In genomic region chr3:47159820-47160219, GRCh38 we compare ENCODE assay signal across 2 cellular contexts.
TF ChIP-seq lines count a peak whose summit lies in the region.

No MANE protein-coding gene starts in this region.

TF ChIP-seq in HEK293, 187 proteins besides CTCF, POLR2A, EP300 and RAD21 (continues in another document):
- TF ChIP-seq ZNF155 (tag by site-specific recombination; IDR thresholded peaks at IDR 0.05) (no peak), ZNF354C (tag by site-specific recombination; IDR thresholded peaks at IDR 0.05; ENCODE audit: borderline replicate concordance, low read depth) (no peak), GLIS1 (tag by site-specific recombination; IDR thresholded peaks at IDR 0.05) (no peak), ZNF214 (tag by site-specific recombination; IDR thresholded peaks at IDR 0.05; ENCODE audit: borderline replicate concordance) (no peak), ZNF530 (tag by site-specific recombination; IDR thresholded peaks at IDR 0.05; ENCODE audit: low read depth) (no peak), PRDM10 (tag by site-specific recombination; IDR thresholded peaks at IDR 0.05) (peak; percentile 95), OVOL3 (tag by site-specific recombination; IDR thresholded peaks at IDR 0.05) (no peak), ZNF501 (tag by site-specific recombination; IDR thresholded peaks at IDR 0.05) (no peak), PRDM2 (tag by site-specific recombination; IDR thresholded peaks at IDR 0.05; ENCODE audit: borderline replicate concordance) (no peak), ZNF654 (tag by site-specific recombination; IDR thresholded peaks at IDR 0.05; ENCODE audit: low read depth) (no peak), ZNF394 (tag by site-specific recombination; IDR thresholded peaks at IDR 0.05; ENCODE audit: borderline replicate concordance) (no peak), ZFP3 (tag by site-specific recombination; IDR thresholded peaks at IDR 0.05; ENCODE audit: low read depth) (no peak), ZNF768 (tag by site-specific recombination; IDR thresholded peaks at IDR 0.05) (no peak), ZNF580 (tag by site-specific recombination; IDR thresholded peaks at IDR 0.05) (no peak), ZNF18 (tag by site-specific recombination; IDR thresholded peaks at IDR 0.05) (peak; percentile 79)

TF ChIP-seq in GM12878, 131 proteins besides CTCF, POLR2A, EP300 and RAD21:
- TF ChIP-seq HDGF (IDR thresholded peaks at IDR 0.05) (peak; percentile 45; the same call in 1 of the 2 replicates), STAT3 (IDR thresholded peaks at IDR 0.05; ENCODE audit: low read depth, low read length) (no peak), MYB (IDR thresholded peaks at IDR 0.05; ENCODE audit: borderline replicate concordance, low read depth, low read length) (no peak), MXI1 (IDR thresholded peaks at IDR 0.05; ENCODE audit: low read depth, low read length) (no peak)
- TF ChIP-seq, protein P1, sequence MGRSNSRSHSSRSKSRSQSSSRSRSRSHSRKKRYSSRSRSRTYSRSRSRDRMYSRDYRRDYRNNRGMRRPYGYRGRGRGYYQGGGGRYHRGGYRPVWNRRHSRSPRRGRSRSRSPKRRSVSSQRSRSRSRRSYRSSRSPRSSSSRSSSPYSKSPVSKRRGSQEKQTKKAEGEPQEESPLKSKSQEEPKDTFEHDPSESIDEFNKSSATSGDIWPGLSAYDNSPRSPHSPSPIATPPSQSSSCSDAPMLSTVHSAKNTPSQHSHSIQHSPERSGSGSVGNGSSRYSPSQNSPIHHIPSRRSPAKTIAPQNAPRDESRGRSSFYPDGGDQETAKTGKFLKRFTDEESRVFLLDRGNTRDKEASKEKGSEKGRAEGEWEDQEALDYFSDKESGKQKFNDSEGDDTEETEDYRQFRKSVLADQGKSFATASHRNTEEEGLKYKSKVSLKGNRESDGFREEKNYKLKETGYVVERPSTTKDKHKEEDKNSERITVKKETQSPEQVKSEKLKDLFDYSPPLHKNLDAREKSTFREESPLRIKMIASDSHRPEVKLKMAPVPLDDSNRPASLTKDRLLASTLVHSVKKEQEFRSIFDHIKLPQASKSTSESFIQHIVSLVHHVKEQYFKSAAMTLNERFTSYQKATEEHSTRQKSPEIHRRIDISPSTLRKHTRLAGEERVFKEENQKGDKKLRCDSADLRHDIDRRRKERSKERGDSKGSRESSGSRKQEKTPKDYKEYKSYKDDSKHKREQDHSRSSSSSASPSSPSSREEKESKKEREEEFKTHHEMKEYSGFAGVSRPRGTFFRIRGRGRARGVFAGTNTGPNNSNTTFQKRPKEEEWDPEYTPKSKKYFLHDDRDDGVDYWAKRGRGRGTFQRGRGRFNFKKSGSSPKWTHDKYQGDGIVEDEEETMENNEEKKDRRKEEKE (IDR thresholded peaks at IDR 0.05): no peak
